Comparison of ENCODE assay signal across 1 cellular context in the genomic region with DNA sequence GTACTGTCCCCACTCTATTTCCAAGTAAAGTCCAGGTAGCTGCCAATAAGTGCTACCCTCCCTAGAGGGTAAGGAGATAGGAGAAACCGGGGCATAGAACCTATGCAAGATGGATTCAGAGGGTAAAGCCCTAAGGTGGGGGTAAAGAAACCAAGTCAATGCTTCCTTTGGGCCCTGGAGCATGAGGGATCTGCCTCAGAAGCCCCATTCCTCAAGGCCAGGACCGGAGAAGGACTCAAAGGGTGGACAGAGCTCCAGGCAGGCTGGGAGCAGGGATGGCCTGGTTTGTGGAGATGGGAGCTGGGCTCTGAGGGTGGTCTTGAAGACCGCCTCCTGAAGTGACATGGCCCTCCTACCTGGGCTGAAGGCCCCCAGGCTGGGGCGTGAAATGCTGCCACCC.
TF ChIP-seq lines count a peak whose summit lies in the region.

No MANE protein-coding gene starts in this region.

TF ChIP-seq in liver, 16 proteins besides CTCF, POLR2A, EP300 and RAD21 (continued from another document):
- TF ChIP-seq, protein P1, sequence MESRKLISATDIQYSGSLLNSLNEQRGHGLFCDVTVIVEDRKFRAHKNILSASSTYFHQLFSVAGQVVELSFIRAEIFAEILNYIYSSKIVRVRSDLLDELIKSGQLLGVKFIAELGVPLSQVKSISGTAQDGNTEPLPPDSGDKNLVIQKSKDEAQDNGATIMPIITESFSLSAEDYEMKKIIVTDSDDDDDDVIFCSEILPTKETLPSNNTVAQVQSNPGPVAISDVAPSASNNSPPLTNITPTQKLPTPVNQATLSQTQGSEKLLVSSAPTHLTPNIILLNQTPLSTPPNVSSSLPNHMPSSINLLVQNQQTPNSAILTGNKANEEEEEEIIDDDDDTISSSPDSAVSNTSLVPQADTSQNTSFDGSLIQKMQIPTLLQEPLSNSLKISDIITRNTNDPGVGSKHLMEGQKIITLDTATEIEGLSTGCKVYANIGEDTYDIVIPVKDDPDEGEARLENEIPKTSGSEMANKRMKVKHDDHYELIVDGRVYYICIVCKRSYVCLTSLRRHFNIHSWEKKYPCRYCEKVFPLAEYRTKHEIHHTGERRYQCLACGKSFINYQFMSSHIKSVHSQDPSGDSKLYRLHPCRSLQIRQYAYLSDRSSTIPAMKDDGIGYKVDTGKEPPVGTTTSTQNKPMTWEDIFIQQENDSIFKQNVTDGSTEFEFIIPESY (IDR thresholded peaks at IDR 0.05): no peak
- TF ChIP-seq JUND (IDR thresholded peaks at IDR 0.05) (no peak), GABPA (IDR thresholded peaks at IDR 0.05 in 1 of 2, conservative IDR thresholded peaks at IDR 0.05 in 1 of 2) (no peak)
